Comparison of ENCODE assay signal across 8 cellular contexts in the genomic region with DNA sequence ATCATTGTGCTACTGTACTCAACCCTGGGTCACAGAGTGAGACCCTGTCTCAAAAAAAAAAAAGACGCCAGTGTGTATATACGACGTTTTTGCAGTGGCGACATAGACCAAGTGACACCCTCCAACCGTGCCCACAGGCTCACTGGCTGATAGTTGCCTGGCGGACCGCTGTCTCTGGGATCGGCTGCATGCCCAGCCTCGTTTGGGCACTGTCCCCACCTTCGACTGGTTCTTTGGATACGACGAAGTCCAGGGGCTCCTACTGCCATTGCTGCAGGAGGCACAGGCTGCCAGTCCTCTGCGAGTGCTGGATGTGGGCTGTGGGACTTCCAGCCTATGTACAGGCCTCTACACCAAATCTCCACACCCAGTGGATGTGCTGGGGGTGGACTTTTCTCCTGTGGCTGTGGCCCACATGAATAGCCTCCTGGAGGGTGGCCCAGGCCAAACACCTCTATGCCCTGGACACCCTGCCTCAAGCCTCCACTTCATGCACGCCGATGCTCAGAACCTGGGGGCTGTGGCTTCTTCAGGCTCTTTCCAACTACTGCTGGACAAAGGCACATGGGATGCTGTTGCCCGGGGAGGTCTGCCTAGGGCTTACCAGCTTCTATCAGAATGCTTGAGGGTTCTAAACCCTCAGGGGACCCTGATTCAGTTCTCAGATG. TPM values are rescaled to one million over a fixed set of nuclear protein-coding genes. Genes with fewer than 3 reads are reported as not detected.
A peak's percentile ranks its signal among the peaks of the same experiment; 100 is the strongest.
DNase-seq lines count a peak whose midpoint lies in the region; ATAC-seq lines count a peak whose summit lies in the region.

No MANE protein-coding gene starts in this region.

- H3K27me3 Mint-ChIP-seq in activated T-helper 1 cell treated with anti-CD3 and anti-CD28 coated beads, Interleukin-12 subunit alpha, Interleukin-12 subunit beta, Interleukin-2, Interleukin-4 antibody, amounts not matched to agents 30 ng/mL and 10 ng/mL and 1 ng/mL, durations not matched to agents 14 hours and 24 hours and 36 hours (ENCODE audit: insufficient read depth): no peaks in the 10 kb centered on the region

- ATAC-seq in HG03108 (IDR thresholded peaks at IDR 0.05; ENCODE audit: unreplicated experiment): no peak

- H3K27ac ChIP-seq in iPS-18a (ENCODE audit: low read length) (peak overlapping the region; percentile 68), subcutaneous abdominal adipose tissue (ENCODE audit: low read depth, low read length) (peak overlapping the region; percentile 90)

- H3K4me3 ChIP-seq in iPS-18a (ENCODE audit: low read length): peak overlapping the region; percentile 97
- peak overlapping the region; percentile 82 to 97 (median 94) for H3K4me3 ChIP-seq in subcutaneous abdominal adipose tissue (ENCODE audit: low read depth in 1 of 5, low read length in 5 of 5)

- peak overlapping the region; percentile 98 for H3K4me3 Mint-ChIP-seq in activated T-helper 1 cell treated with anti-CD3 and anti-CD28 coated beads, Interleukin-12 subunit alpha, Interleukin-12 subunit beta, Interleukin-2, Interleukin-4 antibody, amounts not matched to agents 30 ng/mL and 10 ng/mL and 1 ng/mL, durations not matched to agents 14 hours and 24 hours and 36 hours

- H3K27ac Mint-ChIP-seq in activated T-helper 1 cell treated with anti-CD3 and anti-CD28 coated beads, Interleukin-12 subunit alpha, Interleukin-12 subunit beta, Interleukin-2, Interleukin-4 antibody, amounts not matched to agents 30 ng/mL and 10 ng/mL and 1 ng/mL, durations not matched to agents 14 hours and 24 hours and 36 hours: peak overlapping the region; percentile 67

- H3K9me3 ChIP-seq in iPS-18a (ENCODE audit: control insufficient read depth, low read depth, low read length) (no peaks in the 10 kb centered on the region), subcutaneous abdominal adipose tissue (ENCODE audit: control insufficient read depth in 5 of 5, low read length in 5 of 5) (no peaks in the 10 kb centered on the region)

- H3K36me3 ChIP-seq in iPS-18a (ENCODE audit: control insufficient read depth, low read depth, low read length) (peaks cover 24% of the 10 kb centered on the region), subcutaneous abdominal adipose tissue (ENCODE audit: control insufficient read depth in 5 of 5, insufficient read depth in 5 of 5, low read length in 5 of 5) (peaks cover 0 to 27% (median 15%) of the 10 kb centered on the region in 5 donors)

- H3K27me3 ChIP-seq in iPS-18a (ENCODE audit: control insufficient read depth, insufficient read depth, low read length): no peaks in the 10 kb centered on the region
- H3K27me3 ChIP-seq in subcutaneous abdominal adipose tissue (ENCODE audit: control insufficient read depth in 5 of 5, insufficient read depth in 4 of 5, low read length in 5 of 5): no peaks in the 10 kb centered on the region

- peak overlapping the region; percentile 95 for H3K9ac ChIP-seq in iPS-18a (ENCODE audit: low read length)
- H3K9ac ChIP-seq in subcutaneous abdominal adipose tissue (ENCODE audit: low read length in 5 of 5): peak overlapping the region in 4 of 5 donors; percentile 73 to 89 (median 84)

- peaks cover 37% of the 10 kb centered on the region for H3K36me3 Mint-ChIP-seq in activated T-helper 1 cell treated with anti-CD3 and anti-CD28 coated beads, Interleukin-12 subunit alpha, Interleukin-12 subunit beta, Interleukin-2, Interleukin-4 antibody, amounts not matched to agents 30 ng/mL and 10 ng/mL and 1 ng/mL, durations not matched to agents 14 hours and 24 hours and 36 hours (ENCODE audit: low read depth)

- intact Hi-C loops in activated T-helper 1 cell treated with anti-CD3 and anti-CD28 coated beads, Interleukin-12 subunit alpha, Interleukin-12 subunit beta, Interleukin-2, Interleukin-4 antibody, amounts not matched to agents 30 ng/mL and 10 ng/mL and 1 ng/mL, durations not matched to agents 14 hours and 24 hours and 36 hours (cut with micrococcal nuclease): no loop called here

- peaks cover 37% of the 10 kb centered on the region for H3K4me1 Mint-ChIP-seq in activated T-helper 1 cell treated with anti-CD3 and anti-CD28 coated beads, Interleukin-12 subunit alpha, Interleukin-12 subunit beta, Interleukin-2, Interleukin-4 antibody, amounts not matched to agents 30 ng/mL and 10 ng/mL and 1 ng/mL, durations not matched to agents 14 hours and 24 hours and 36 hours (ENCODE audit: low read depth)

- DNase-seq in NCI-H82 (lab: John Stamatoyannopoulos, UW) (peak; percentile 37), NCI-H82 treated with DMSO at 0.1 percent for 48 hours (lab: John Stamatoyannopoulos, UW; ENCODE audit: unreplicated experiment) (no peak), CD1c-positive myeloid dendritic cell (ENCODE audit: extremely low spot score) (no peak), HuH-7 (ENCODE audit: low spot score) (no peak)
- DNase-seq in activated T-helper 1 cell treated with anti-CD3 and anti-CD28 coated beads, Interleukin-12 subunit alpha, Interleukin-12 subunit beta, Interleukin-2, Interleukin-4 antibody, amounts not matched to agents 30 ng/mL and 10 ng/mL and 1 ng/mL, durations not matched to agents 14 hours and 24 hours and 36 hours (ENCODE audit: low spot score): no peak

- H3K4me1 ChIP-seq in iPS-18a (ENCODE audit: control insufficient read depth, low read depth, low read length) (peaks cover 15% of the 10 kb centered on the region), subcutaneous abdominal adipose tissue (ENCODE audit: control insufficient read depth in 5 of 5, insufficient read depth in 5 of 5, low read length in 5 of 5) (peaks cover 4 to 54% (median 44%) of the 10 kb centered on the region in 5 donors)

- H3K9me3 Mint-ChIP-seq in activated T-helper 1 cell treated with anti-CD3 and anti-CD28 coated beads, Interleukin-12 subunit alpha, Interleukin-12 subunit beta, Interleukin-2, Interleukin-4 antibody, amounts not matched to agents 30 ng/mL and 10 ng/mL and 1 ng/mL, durations not matched to agents 14 hours and 24 hours and 36 hours: no peaks in the 10 kb centered on the region

RNA-seq across cellular contexts. Expression of a gene that starts 1.3 kb away (rescaled TPM):
- total RNA-seq in activated T-helper 1 cell treated with anti-CD3 and anti-CD28 coated beads, Interleukin-12 subunit alpha, Interleukin-12 subunit beta, Interleukin-2, Interleukin-4 antibody, amounts not matched to agents 30 ng/mL and 10 ng/mL and 1 ng/mL, durations not matched to agents 14 hours and 24 hours and 36 hours: 65.0 and 69.4 TPM in 2 replicates

RNA-seq across cellular contexts. Expression of a gene that starts 1.4 kb away (rescaled TPM):
- total RNA-seq in activated T-helper 1 cell treated with anti-CD3 and anti-CD28 coated beads, Interleukin-12 subunit alpha, Interleukin-12 subunit beta, Interleukin-2, Interleukin-4 antibody, amounts not matched to agents 30 ng/mL and 10 ng/mL and 1 ng/mL, durations not matched to agents 14 hours and 24 hours and 36 hours: 146 and 151 TPM in 2 replicates

RNA-seq across cellular contexts. Expression of a gene that starts 5.1 kb away (rescaled TPM):
- 8.9 and 11.4 TPM in 2 replicates for total RNA-seq in activated T-helper 1 cell treated with anti-CD3 and anti-CD28 coated beads, Interleukin-12 subunit alpha, Interleukin-12 subunit beta, Interleukin-2, Interleukin-4 antibody, amounts not matched to agents 30 ng/mL and 10 ng/mL and 1 ng/mL, durations not matched to agents 14 hours and 24 hours and 36 hours

RNA-seq across cellular contexts. Expression of a gene that starts 5.7 kb away (rescaled TPM):
- 23.4 and 24.3 TPM in 2 replicates for total RNA-seq in activated T-helper 1 cell treated with anti-CD3 and anti-CD28 coated beads, Interleukin-12 subunit alpha, Interleukin-12 subunit beta, Interleukin-2, Interleukin-4 antibody, amounts not matched to agents 30 ng/mL and 10 ng/mL and 1 ng/mL, durations not matched to agents 14 hours and 24 hours and 36 hours

RNA-seq across cellular contexts. Expression of a gene that starts 12.5 kb away (rescaled TPM):
- 125 and 128 TPM in 2 replicates for total RNA-seq in activated T-helper 1 cell treated with anti-CD3 and anti-CD28 coated beads, Interleukin-12 subunit alpha, Interleukin-12 subunit beta, Interleukin-2, Interleukin-4 antibody, amounts not matched to agents 30 ng/mL and 10 ng/mL and 1 ng/mL, durations not matched to agents 14 hours and 24 hours and 36 hours
